Comparison of ENCODE assay signal across 11 cellular contexts in genomic region chr6:111601875-111602274, GRCh38. TPM values are rescaled to one million over a fixed set of nuclear protein-coding genes. Genes with fewer than 3 reads are reported as not detected.
DNase-seq lines count a peak whose midpoint lies in the region; ATAC-seq, FAIRE-seq and TF ChIP-seq lines count a peak whose summit lies in the region.
"Had no signal": no experiment of that assay in that cellular context is flagged by ENCODE, and none has a peak within 500 bp of the region (broad histone marks: within the 10 kb centered on the region; RNA-seq: fewer than 3 reads in every experiment).

No MANE protein-coding gene starts in this region.

- peak; percentile 56 for FAIRE-seq in A204.1 (lab: Jason Lieb, UNC)

- 85% methylated on average over 1 of the region's 1 CpG for WGBS in SK-N-SH (ENCODE audit: low lambda C conversion rate)

- H3K4me2 ChIP-seq in SK-N-SH = 0 out of 2 replicates have a peak overlapping the region, but pooled peaks have one; percentile 14

- no peaks in the 10 kb centered on the region for H3K79me2 ChIP-seq in SK-N-SH (ENCODE audit: insufficient read depth)

- no peaks in the 10 kb centered on the region for H3K9me3 ChIP-seq in SK-N-SH

- H3K27me3 Mint-ChIP-seq in natural killer cell (ENCODE audit: low read depth in 2 of 2) = no peaks in the 10 kb centered on the region
- H3K27me3 Mint-ChIP-seq: B cell had no signal

- H3K27ac Mint-ChIP-seq in natural killer cell = peak overlapping the region; percentile 3 to 16
- H3K27ac Mint-ChIP-seq: B cell had no signal

- no peak for TF ChIP-seq EP300 in SK-N-SH (IDR thresholded peaks at IDR 0.05; ENCODE audit: borderline replicate concordance in 1 of 2, low read depth in 1 of 2, low read length in 1 of 2)

- H3K4me3 Mint-ChIP-seq in natural killer cell = no peak overlapping the region
- H3K4me3 Mint-ChIP-seq: B cell had no signal

- CTCF ChIA-PET in SK-N-SH (lab: Yijun Ruan, JAX) = no interaction called here

- TF ChIP-seq RAD21 in SK-N-SH (IDR thresholded peaks at IDR 0.05; ENCODE audit: low read length) = no peak

- no peak overlapping the region for H3K4me3 ChIP-seq in SK-N-SH (ENCODE audit: low read depth in 2 of 2, low read length in 1 of 2)

- H3K9me2 ChIP-seq in SK-N-SH = no peaks in the 10 kb centered on the region

- H3K36me3 Mint-ChIP-seq in natural killer cell = no peaks in the 10 kb centered on the region

- POLR2A ChIA-PET in SK-N-SH (lab: Yijun Ruan, JAX) = no interaction called here

- H4K20me1 ChIP-seq in SK-N-SH (ENCODE audit: insufficient read depth) = no peaks in the 10 kb centered on the region

- intact Hi-C loops in natural killer cell (cut with micrococcal nuclease) = no loop called here

- TF ChIP-seq CTCF in SK-N-SH (IDR thresholded peaks at IDR 0.05) (no peak), natural killer cell (IDR thresholded peaks at IDR 0.05) (no peak)

- H3K9ac ChIP-seq in SK-N-SH = no peak overlapping the region; the same call in 1 of the 2 replicates

- peaks cover 4% of the 10 kb centered on the region for H3F3A ChIP-seq in SK-N-SH (replicated peaks; ENCODE audit: insufficient read depth)

- peaks cover 31 to 51% of the 10 kb centered on the region in 2 donors for H3K4me1 Mint-ChIP-seq in natural killer cell

- ATAC-seq in natural killer cell = no peak
- ATAC-seq in HG02763 (IDR thresholded peaks at IDR 0.05; ENCODE audit: unreplicated experiment) = no peak

- no peaks in the 10 kb centered on the region for H3K36me3 ChIP-seq in SK-N-SH (replicated peaks in 1 of 2; ENCODE audit: control insufficient read depth in 1 of 2, insufficient read depth in 2 of 2, low read length in 1 of 2)

- peaks cover 22 to 30% of the 10 kb centered on the region in 2 experiments for H3K4me1 ChIP-seq in SK-N-SH (ENCODE audit: control insufficient read depth in 1 of 2, insufficient read depth in 2 of 2, low read depth in 1 of 2, low read length in 1 of 2)

- peak overlapping the region in 1 of 2 experiments; percentile 70; a peak in 1 of 4 replicates for H3K27ac ChIP-seq in SK-N-SH (ENCODE audit: low read depth in 2 of 2, low read length in 1 of 2)

- no peaks in the 10 kb centered on the region for H3K27me3 ChIP-seq in SK-N-SH (ENCODE audit: insufficient read depth)

- DNase-seq in SK-N-SH (no peak), fibroblast of peridontal ligament (ENCODE audit: extremely low read depth) (peak; percentile 98), natural killer cell (no peak), A172 (ENCODE audit: low spot score) (no peak), NCI-H526 (lab: John Stamatoyannopoulos, UW) (no peak)
- DNase-seq in stimulated activated CD4-positive, alpha-beta T cell treated with anti-CD3 and anti-CD28 coated beads, Interleukin-4, amount 100 ng/mL, for 4 hours = no peak
- DNase-seq: activated CD8-positive, alpha-beta memory T cell treated with anti-CD3 and anti-CD28 coated beads, Interleukin-2, amount 50 U/mL, for 4 hours; NCI-H69 had no signal

- no peak overlapping the region for H2AFZ ChIP-seq in SK-N-SH (ENCODE audit: low read depth)

- no peaks in the 10 kb centered on the region for H3K9me3 Mint-ChIP-seq in natural killer cell

TF ChIP-seq in SK-N-SH, 30 proteins besides CTCF, POLR2A, EP300 and RAD21 (continues in another document):
- TF ChIP-seq, protein P1, sequence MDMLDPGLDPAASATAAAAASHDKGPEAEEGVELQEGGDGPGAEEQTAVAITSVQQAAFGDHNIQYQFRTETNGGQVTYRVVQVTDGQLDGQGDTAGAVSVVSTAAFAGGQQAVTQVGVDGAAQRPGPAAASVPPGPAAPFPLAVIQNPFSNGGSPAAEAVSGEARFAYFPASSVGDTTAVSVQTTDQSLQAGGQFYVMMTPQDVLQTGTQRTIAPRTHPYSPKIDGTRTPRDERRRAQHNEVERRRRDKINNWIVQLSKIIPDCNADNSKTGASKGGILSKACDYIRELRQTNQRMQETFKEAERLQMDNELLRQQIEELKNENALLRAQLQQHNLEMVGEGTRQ (IDR thresholded peaks at IDR 0.05; ENCODE audit: borderline replicate concordance, low read depth, low read length) = no peak
- TF ChIP-seq RCOR1 (IDR thresholded peaks at IDR 0.05; ENCODE audit: low read length) = no peak
- TF ChIP-seq GATA2 (CRISPR knock-in tag; IDR thresholded peaks at IDR 0.05) = no peak
- TF ChIP-seq GABPA (IDR thresholded peaks at IDR 0.05; ENCODE audit: low read depth) = no peak
- TF ChIP-seq, protein P2, sequence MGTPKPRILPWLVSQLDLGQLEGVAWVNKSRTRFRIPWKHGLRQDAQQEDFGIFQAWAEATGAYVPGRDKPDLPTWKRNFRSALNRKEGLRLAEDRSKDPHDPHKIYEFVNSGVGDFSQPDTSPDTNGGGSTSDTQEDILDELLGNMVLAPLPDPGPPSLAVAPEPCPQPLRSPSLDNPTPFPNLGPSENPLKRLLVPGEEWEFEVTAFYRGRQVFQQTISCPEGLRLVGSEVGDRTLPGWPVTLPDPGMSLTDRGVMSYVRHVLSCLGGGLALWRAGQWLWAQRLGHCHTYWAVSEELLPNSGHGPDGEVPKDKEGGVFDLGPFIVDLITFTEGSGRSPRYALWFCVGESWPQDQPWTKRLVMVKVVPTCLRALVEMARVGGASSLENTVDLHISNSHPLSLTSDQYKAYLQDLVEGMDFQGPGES (IDR thresholded peaks at IDR 0.05; ENCODE audit: low read depth, low read length) = no peak
- no peak for TF ChIP-seq ZBTB33 (IDR thresholded peaks at IDR 0.05; ENCODE audit: borderline replicate concordance, low read depth)
- TF ChIP-seq EZH2phosphoT487 (IDR thresholded peaks at IDR 0.05; ENCODE audit: borderline replicate concordance, low read depth) = no peak
- TF ChIP-seq TAF1 (IDR thresholded peaks at IDR 0.05; ENCODE audit: borderline replicate concordance, low read depth, low read length) = no peak
- TF ChIP-seq FOXJ3 (CRISPR knock-in tag; IDR thresholded peaks at IDR 0.05) = no peak
- no peak for TF ChIP-seq FOXM1 (IDR thresholded peaks at IDR 0.05; ENCODE audit: low read depth)
- TF ChIP-seq, protein P3, sequence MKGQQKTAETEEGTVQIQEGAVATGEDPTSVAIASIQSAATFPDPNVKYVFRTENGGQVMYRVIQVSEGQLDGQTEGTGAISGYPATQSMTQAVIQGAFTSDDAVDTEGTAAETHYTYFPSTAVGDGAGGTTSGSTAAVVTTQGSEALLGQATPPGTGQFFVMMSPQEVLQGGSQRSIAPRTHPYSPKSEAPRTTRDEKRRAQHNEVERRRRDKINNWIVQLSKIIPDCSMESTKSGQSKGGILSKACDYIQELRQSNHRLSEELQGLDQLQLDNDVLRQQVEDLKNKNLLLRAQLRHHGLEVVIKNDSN (IDR thresholded peaks at IDR 0.05; ENCODE audit: borderline replicate concordance, low read depth) = no peak
- TF ChIP-seq NFIC (IDR thresholded peaks at IDR 0.05; ENCODE audit: borderline replicate concordance) = no peak
- no peak for TF ChIP-seq JUND (IDR thresholded peaks at IDR 0.05)
- TF ChIP-seq, protein P4, sequence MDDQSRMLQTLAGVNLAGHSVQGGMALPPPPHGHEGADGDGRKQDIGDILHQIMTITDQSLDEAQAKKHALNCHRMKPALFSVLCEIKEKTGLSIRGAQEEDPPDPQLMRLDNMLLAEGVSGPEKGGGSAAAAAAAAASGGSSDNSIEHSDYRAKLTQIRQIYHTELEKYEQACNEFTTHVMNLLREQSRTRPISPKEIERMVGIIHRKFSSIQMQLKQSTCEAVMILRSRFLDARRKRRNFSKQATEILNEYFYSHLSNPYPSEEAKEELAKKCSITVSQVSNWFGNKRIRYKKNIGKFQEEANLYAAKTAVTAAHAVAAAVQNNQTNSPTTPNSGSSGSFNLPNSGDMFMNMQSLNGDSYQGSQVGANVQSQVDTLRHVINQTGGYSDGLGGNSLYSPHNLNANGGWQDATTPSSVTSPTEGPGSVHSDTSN (IDR thresholded peaks at IDR 0.05) = no peak

RNA-seq across cellular contexts. Expression of gene TRAF3IP2, which starts 3.8 kb away (rescaled TPM):
- 5.5 and 5.6 TPM in 2 replicates for polyA plus RNA-seq in SK-N-SH (2012; rRNA removed)
- 6.1 and 8.0 TPM in 2 replicates for polyA plus RNA-seq in SK-N-SH (2012; cell fraction: cytosol; rRNA removed)
- polyA plus RNA-seq in SK-N-SH (2012; cell fraction: nucleus; rRNA removed) = 4.3 and 6.7 TPM in 2 replicates
- total RNA-seq in natural killer cell = 10 to 100 TPM in 1 of 3 donors, 1 to 10 TPM in 2; 9.8 to 14.7 (median 9.9) TPM
- 10.4 and 12.2 TPM in 2 replicates for total RNA-seq in A172 (2014; rRNA removed; shearing (Covaris generic))
